Comparison of ENCODE assay signal across 15 cellular contexts in genomic region chr18:27797484-27797883, GRCh38.
"Had no signal": no experiment of that assay in that cellular context is flagged by ENCODE, and none has a peak within 500 bp of the region (broad histone marks: within the 10 kb centered on the region; RNA-seq: fewer than 3 reads in every experiment).

No MANE protein-coding gene starts in this region.

- H3K4me3 ChIP-seq: cardiac muscle cell, lung, right atrium auricular region, skin epidermis, tibial artery had no signal

- H3K9me3 Mint-ChIP-seq: activated naive CD8-positive, alpha-beta T cell treated with anti-CD3 and anti-CD28 coated beads, Interleukin-2, amount 10 ng/mL, durations not matched to agents 7 days and 5 days had no signal

- H3K27me3 Mint-ChIP-seq: activated CD4-positive, alpha-beta T cell treated with anti-CD3 and anti-CD28 coated beads for 36 hours; activated naive CD8-positive, alpha-beta T cell treated with anti-CD3 and anti-CD28 coated beads, Interleukin-2, amount 10 ng/mL, durations not matched to agents 7 days and 5 days; naive B cell had no signal

- H3K4me1 ChIP-seq: right atrium auricular region, tibial artery had no signal

- H3K27ac Mint-ChIP-seq: activated CD4-positive, alpha-beta T cell treated with anti-CD3 and anti-CD28 coated beads for 36 hours; activated CD8-positive, alpha-beta T cell treated with anti-CD3 and anti-CD28 coated beads, Interleukin-2, amount 10 ng/mL, durations not matched to agents 7 days and 5 days; activated naive CD8-positive, alpha-beta T cell treated with anti-CD3 and anti-CD28 coated beads, Interleukin-2, amount 10 ng/mL, durations not matched to agents 7 days and 5 days; naive B cell had no signal

- H3K4me1 Mint-ChIP-seq: activated CD4-positive, alpha-beta T cell treated with anti-CD3 and anti-CD28 coated beads for 36 hours; activated naive CD8-positive, alpha-beta T cell treated with anti-CD3 and anti-CD28 coated beads, Interleukin-2, amount 10 ng/mL, durations not matched to agents 7 days and 5 days; naive B cell had no signal

- DNase-seq: activated CD4-positive, alpha-beta T cell treated with anti-CD3 and anti-CD28 coated beads for 36 hours; activated CD8-positive, alpha-beta memory T cell treated with anti-CD3 and anti-CD28 coated beads, Interleukin-2, amount 50 U/mL, for 48 hours; activated CD8-positive, alpha-beta T cell treated with anti-CD3 and anti-CD28 coated beads, Interleukin-2, amount 10 ng/mL, durations not matched to agents 7 days and 5 days; activated naive CD8-positive, alpha-beta T cell treated with anti-CD3 and anti-CD28 coated beads, Interleukin-2, amount 10 ng/mL, durations not matched to agents 7 days and 5 days; anterior cingulate cortex; head of caudate nucleus; left colon; naive B cell; T1000; tibial artery had no signal

- H3K36me3 ChIP-seq: cardiac muscle cell, right atrium auricular region, tibial artery had no signal

- H3K36me3 Mint-ChIP-seq: activated naive CD8-positive, alpha-beta T cell treated with anti-CD3 and anti-CD28 coated beads, Interleukin-2, amount 10 ng/mL, durations not matched to agents 7 days and 5 days; naive B cell had no signal

- H3K9me3 ChIP-seq: right atrium auricular region, tibial artery had no signal

- ATAC-seq: activated CD4-positive, alpha-beta T cell treated with anti-CD3 and anti-CD28 coated beads for 36 hours; activated CD8-positive, alpha-beta T cell treated with anti-CD3 and anti-CD28 coated beads, Interleukin-2, amount 10 ng/mL, durations not matched to agents 7 days and 5 days; esophagus mucosa; left colon had no signal

- H3K27me3 ChIP-seq: cardiac muscle cell, right atrium auricular region, tibial artery had no signal

- H3K27ac ChIP-seq: cardiac muscle cell, right atrium auricular region, skin epidermis, tibial artery had no signal

- H3K4me3 Mint-ChIP-seq: activated CD4-positive, alpha-beta T cell treated with anti-CD3 and anti-CD28 coated beads for 36 hours; activated CD8-positive, alpha-beta T cell treated with anti-CD3 and anti-CD28 coated beads, Interleukin-2, amount 10 ng/mL, durations not matched to agents 7 days and 5 days; activated naive CD8-positive, alpha-beta T cell treated with anti-CD3 and anti-CD28 coated beads, Interleukin-2, amount 10 ng/mL, durations not matched to agents 7 days and 5 days; naive B cell had no signal
